3 cellular contexts compared by ENCODE assay signal in the genomic region with DNA sequence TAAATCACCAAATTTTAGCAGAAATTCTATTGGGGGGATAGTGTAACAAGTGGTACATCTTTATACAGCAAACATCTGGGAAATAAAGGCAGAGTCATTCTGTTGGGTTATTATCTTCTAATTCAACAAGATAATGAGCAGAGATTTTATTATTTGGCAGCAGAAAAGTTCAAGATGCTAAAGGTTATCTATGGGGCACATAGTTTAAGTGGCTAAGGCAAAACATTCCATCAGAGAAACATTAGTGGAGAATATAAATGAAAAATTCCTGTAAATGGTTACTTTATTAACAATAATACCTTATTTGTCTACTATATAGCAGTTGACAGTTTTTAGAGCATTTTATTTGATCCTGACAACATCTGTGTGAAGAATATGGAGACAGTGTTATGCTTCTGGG.
"Had no signal": no experiment of that assay in that cellular context is flagged by ENCODE, and none has a peak within 500 bp of the region (broad histone marks: within the 10 kb centered on the region; RNA-seq: fewer than 3 reads in every experiment).

No MANE protein-coding gene starts in this region.

- H3K4me3 ChIP-seq: GM12878 had no signal

- ATAC-seq: GM12878 had no signal

- DNase-seq: GDM1, GF-D8 had no signal
